Comparison of ENCODE assay signal across 1 cellular context in genomic region chr7:143362126-143362961, GRCh38.
TF ChIP-seq lines count a peak whose summit lies in the region.

FAM131B (minus strand) TSS chr7:143362713; CDS start chr7:143362603, 110 bp downstream.

TF ChIP-seq in HEK293, 187 proteins besides CTCF, POLR2A, EP300 and RAD21 (continued from another document and continues in another):
- no peak for TF ChIP-seq PRDM6 (tag by site-specific recombination; IDR thresholded peaks at IDR 0.05)
- TF ChIP-seq ZNF621 (tag by site-specific recombination; IDR thresholded peaks at IDR 0.05) = no peak
- TF ChIP-seq ZNF560 (tag by site-specific recombination; IDR thresholded peaks at IDR 0.05; ENCODE audit: borderline replicate concordance) = no peak
- no peak for TF ChIP-seq ZNF416 (tag by site-specific recombination; IDR thresholded peaks at IDR 0.05)
- no peak for TF ChIP-seq MEIS1 (CRISPR knock-in tag; IDR thresholded peaks at IDR 0.05; ENCODE audit: borderline replicate concordance)
- no peak for TF ChIP-seq SCRT2 (tag by site-specific recombination; IDR thresholded peaks at IDR 0.05)
- no peak for TF ChIP-seq ZNF626 (tag by site-specific recombination; IDR thresholded peaks at IDR 0.05)
- 0 out of 2 replicates have a peak, but pooled peaks have one; percentile 44 for TF ChIP-seq GLI4 (tag by site-specific recombination; IDR thresholded peaks at IDR 0.05)
- no peak for TF ChIP-seq ZNF747 (tag by site-specific recombination; IDR thresholded peaks at IDR 0.05)
- TF ChIP-seq ZNF16 (tag by site-specific recombination; IDR thresholded peaks at IDR 0.05; ENCODE audit: low read depth) = no peak
- no peak for TF ChIP-seq ZNF26 (tag by site-specific recombination; IDR thresholded peaks at IDR 0.05)
- no peak for TF ChIP-seq WT1 (tag by site-specific recombination; IDR thresholded peaks at IDR 0.05)
- TF ChIP-seq ZNF48 (tag by site-specific recombination; IDR thresholded peaks at IDR 0.05) = no peak
- TF ChIP-seq ZNF791 (tag by site-specific recombination; IDR thresholded peaks at IDR 0.05) = no peak
- no peak for TF ChIP-seq ZNF10 (tag by site-specific recombination; IDR thresholded peaks at IDR 0.05)
- TF ChIP-seq EGR2 (tag by site-specific recombination; IDR thresholded peaks at IDR 0.05; ENCODE audit: low read depth) = peak; percentile 81
- no peak for TF ChIP-seq PRDM4 (tag by site-specific recombination; IDR thresholded peaks at IDR 0.05)
- TF ChIP-seq ZNF645 (tag by site-specific recombination; IDR thresholded peaks at IDR 0.05) = no peak
- TF ChIP-seq ZNF449 (tag by site-specific recombination; IDR thresholded peaks at IDR 0.05) = no peak
- TF ChIP-seq ZNF670 (tag by site-specific recombination; IDR thresholded peaks at IDR 0.05; ENCODE audit: low read depth) = no peak
- no peak for TF ChIP-seq ZBTB21 (tag by site-specific recombination; IDR thresholded peaks at IDR 0.05)
- TF ChIP-seq ZNF692 (tag by site-specific recombination; IDR thresholded peaks at IDR 0.05) = 0 out of 2 replicates have a peak, but pooled peaks have one; percentile 40
- peak; percentile 72; the same call in 1 of the 2 replicates for TF ChIP-seq ZNF777 (tag by site-specific recombination; IDR thresholded peaks at IDR 0.05; ENCODE audit: borderline replicate concordance)
- TF ChIP-seq ZNF561 (tag by site-specific recombination; IDR thresholded peaks at IDR 0.05; ENCODE audit: borderline replicate concordance) = no peak
- TF ChIP-seq ZSCAN16 (tag by site-specific recombination; IDR thresholded peaks at IDR 0.05) = no peak
- no peak for TF ChIP-seq ZNF211 (tag by site-specific recombination; IDR thresholded peaks at IDR 0.05; ENCODE audit: low read depth)
- no peak for TF ChIP-seq ZNF18 (tag by site-specific recombination; IDR thresholded peaks at IDR 0.05)
- TF ChIP-seq KLF17 (tag by site-specific recombination; IDR thresholded peaks at IDR 0.05) = peak; percentile 76; the same call in 1 of the 2 replicates
- TF ChIP-seq ZNF37A (tag by site-specific recombination; IDR thresholded peaks at IDR 0.05) = no peak
- TF ChIP-seq ZNF529 (tag by site-specific recombination; IDR thresholded peaks at IDR 0.05; ENCODE audit: insufficient replicate concordance) = no peak
- no peak for TF ChIP-seq REST (tag by site-specific recombination; IDR thresholded peaks at IDR 0.05)
- TF ChIP-seq ZNF214 (tag by site-specific recombination; IDR thresholded peaks at IDR 0.05; ENCODE audit: borderline replicate concordance) = no peak
- no peak for TF ChIP-seq AEBP2 (tag by site-specific recombination; IDR thresholded peaks at IDR 0.05; ENCODE audit: borderline replicate concordance)
